1 cellular context compared by ENCODE assay signal in genomic region chr3:59126436-59126835, GRCh38.
TF ChIP-seq lines count a peak whose summit lies in the region.

No MANE protein-coding gene starts in this region.

TF ChIP-seq in GM23338, 12 proteins besides CTCF, POLR2A, EP300 and RAD21 (continued from another document):
- TF ChIP-seq ZNF462 (CRISPR knock-in tag; IDR thresholded peaks at IDR 0.05) = no peak
- no peak for TF ChIP-seq STAT1 (IDR thresholded peaks at IDR 0.05; ENCODE audit: unreplicated experiment)
- no peak for TF ChIP-seq ZNF331 (CRISPR knock-in tag; IDR thresholded peaks at IDR 0.05; ENCODE audit: low read depth)
- no peak for TF ChIP-seq EZH2 (IDR thresholded peaks at IDR 0.05; ENCODE audit: low read depth, unreplicated experiment)
- TF ChIP-seq ETS1 (IDR thresholded peaks at IDR 0.05) = no peak
TF ChIP-seq in GM23338: peak in this region for 0.
